22 cellular contexts compared by ENCODE assay signal in the genomic region with DNA sequence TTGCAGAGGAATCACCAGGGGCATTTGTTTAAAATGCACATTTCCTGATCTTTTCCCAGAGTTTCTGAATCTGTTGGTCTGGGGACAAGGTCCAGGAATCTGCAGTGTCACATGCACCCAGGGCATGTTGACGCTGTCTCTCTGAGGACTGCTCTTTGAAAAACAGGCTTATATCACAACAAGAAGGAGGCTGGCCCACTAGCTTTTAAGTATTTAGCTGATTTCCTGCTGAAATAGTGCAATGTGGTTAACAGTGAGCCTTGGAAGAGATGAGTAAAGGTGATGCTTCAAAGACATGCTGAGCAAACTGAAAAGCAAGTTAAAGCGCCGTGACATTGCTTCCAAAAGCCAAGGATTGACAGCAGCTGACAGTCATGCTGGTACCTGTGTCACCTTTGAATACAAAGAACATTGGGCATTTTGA. TPM values are rescaled to one million over a fixed set of nuclear protein-coding genes. Genes with fewer than 3 reads are reported as not detected.
A peak's percentile ranks its signal among the peaks of the same experiment; 100 is the strongest.
DNase-seq lines count a peak whose midpoint lies in the region; TF ChIP-seq lines count a peak whose summit lies in the region.
"Had no signal": no experiment of that assay in that cellular context is flagged by ENCODE, and none has a peak within 500 bp of the region (broad histone marks: within the 10 kb centered on the region; RNA-seq: fewer than 3 reads in every experiment).

No MANE protein-coding gene starts in this region.

- DNase-seq in activated CD4-positive, alpha-beta T cell treated with anti-CD3 and anti-CD28 coated beads for 48 hours: peak; percentile 28
- no peak for DNase-seq in activated CD4-positive, alpha-beta T cell treated with anti-CD3 and anti-CD28 coated beads, Interleukin-2, amount 50 U/mL, for 1 hour
- peak in 4 of 6 experiments; percentile 0 to 64 (median 38) for DNase-seq in stimulated activated naive CD4-positive, alpha-beta T cell (lab: John Stamatoyannopoulos, UW)
- no peak for DNase-seq in stimulated activated naive CD4-positive, alpha-beta T cell treated with Interleukin-2 at 50 U/mL for 16 hours (lab: John Stamatoyannopoulos, UW)
- DNase-seq in hepatocyte (ENCODE audit: low spot score): peak; percentile 31
- DNase-seq in retina: no peak
- DNase-seq in tibial nerve (ENCODE audit: low spot score in 2 of 2): no peak
- no peak for DNase-seq in endodermal cell
- DNase-seq: activated effector memory CD4-positive, alpha-beta T cell treated with Interleukin-2 at 50 U/mL for 16 hours; central memory CD4-positive, alpha-beta T cell; dermis blood vessel endothelial cell; hypothalamus; IMR-90; left lung; natural killer cell; NCI-H1092 treated with DMSO at 0.1 percent for 48 hours; NCI-H1930; NCI-H774; WERI-Rb-1 had no signal

- no peak overlapping the region for H3K4me3 Mint-ChIP-seq in endodermal cell
- H3K4me3 Mint-ChIP-seq: natural killer cell had no signal

- no peak for TF ChIP-seq EP300 in tibial nerve (IDR thresholded peaks at IDR 0.05)

- H3K36me3 Mint-ChIP-seq in endodermal cell (ENCODE audit: low read depth): no peaks in the 10 kb centered on the region

- H3K36me3 ChIP-seq in hepatocyte (replicated peaks; ENCODE audit: insufficient read depth, low read depth) (no peaks in the 10 kb centered on the region), tibial nerve (no peaks in the 10 kb centered on the region), endodermal cell (ENCODE audit: control insufficient read depth, insufficient read depth, low read length) (no peaks in the 10 kb centered on the region)
- H3K36me3 ChIP-seq: WERI-Rb-1 had no signal

- H3K4me1 Mint-ChIP-seq in endodermal cell: peaks cover 8% of the 10 kb centered on the region

- no peaks in the 10 kb centered on the region for H3K9me2 ChIP-seq in hepatocyte (replicated peaks; ENCODE audit: insufficient read depth)

- H3K9me3 ChIP-seq in hepatocyte (ENCODE audit: low read depth) (no peaks in the 10 kb centered on the region), tibial nerve (no peaks in the 10 kb centered on the region), endodermal cell (ENCODE audit: control insufficient read depth, low read length) (no peaks in the 10 kb centered on the region)
- H3K9me3 ChIP-seq: gastroesophageal sphincter, left lung had no signal

- H3K4me1 ChIP-seq in hepatocyte (ENCODE audit: insufficient read depth) (no peaks in the 10 kb centered on the region), tibial nerve (peaks cover 0 to 7% (median 3%) of the 10 kb centered on the region in 4 donors), endodermal cell (ENCODE audit: control insufficient read depth, insufficient read depth, low read length) (peaks cover 6% of the 10 kb centered on the region)

- WGBS in hepatocyte (ENCODE audit: low lambda C conversion rate, missing lambda C conversion rate): 67% methylated on average over 3 of the region's 3 CpGs
- WGBS in tibial nerve, 2 donors: 84 to 93% methylated on average over 3 of the region's 3 CpGs
- WGBS in endodermal cell (ENCODE audit: insufficient coverage in 1 of 2, insufficient read length in 1 of 2), 2 experiments: 74 to 78% methylated on average over 3 of the region's 3 CpGs

- H3K4me2 ChIP-seq in hepatocyte: no peak overlapping the region

- H3K9ac ChIP-seq in endodermal cell (ENCODE audit: extremely low read depth, low read length, poor library complexity, severe bottlenecking): no peak overlapping the region

- H4K20me1 ChIP-seq in hepatocyte (ENCODE audit: insufficient read depth, poor library complexity, severe bottlenecking): no peaks in the 10 kb centered on the region

- TF ChIP-seq POLR2A in tibial nerve (IDR thresholded peaks at IDR 0.05): no peak

- H3K9me3 Mint-ChIP-seq in endodermal cell: no peaks in the 10 kb centered on the region
- H3K9me3 Mint-ChIP-seq: natural killer cell had no signal

- no peak overlapping the region for H2AFZ ChIP-seq in hepatocyte

- no peak for TF ChIP-seq CTCF in hepatocyte (IDR thresholded peaks at IDR 0.05; ENCODE audit: poor library complexity)
- no peak for TF ChIP-seq CTCF in tibial nerve (IDR thresholded peaks at IDR 0.05)
- TF ChIP-seq CTCF in endodermal cell (conservative IDR thresholded peaks at IDR 0.05): no peak

- no peak overlapping the region for H3K27ac Mint-ChIP-seq in endodermal cell
- H3K27ac Mint-ChIP-seq: natural killer cell had no signal

- H3K27ac ChIP-seq in hepatocyte: peak overlapping the region; percentile 52
- H3K27ac ChIP-seq in tibial nerve: no peak overlapping the region
- no peak overlapping the region for H3K27ac ChIP-seq in endodermal cell (ENCODE audit: low read depth, low read length)
- H3K27ac ChIP-seq: gastroesophageal sphincter, left lung, RWPE1, skin epidermis, WERI-Rb-1 had no signal

- H3K27me3 ChIP-seq in hepatocyte (no peaks in the 10 kb centered on the region), tibial nerve (no peaks in the 10 kb centered on the region), endodermal cell (ENCODE audit: control insufficient read depth, insufficient read depth, low read length, poor library complexity, severe bottlenecking) (no peaks in the 10 kb centered on the region)
- H3K27me3 ChIP-seq: gastroesophageal sphincter, left lung had no signal

- H3K27me3 Mint-ChIP-seq in endodermal cell (ENCODE audit: insufficient read depth): no peaks in the 10 kb centered on the region

- H3K79me2 ChIP-seq in hepatocyte: no peaks in the 10 kb centered on the region

- H3K4me3 ChIP-seq in hepatocyte (no peak overlapping the region), tibial nerve (no peak overlapping the region), endodermal cell (ENCODE audit: low read length) (no peak overlapping the region)
- H3K4me3 ChIP-seq: gastroesophageal sphincter, left lung, skin epidermis had no signal

RNA-seq across cellular contexts. Expression of a gene that starts 18.6 kb away (rescaled TPM):
- total RNA-seq in hepatocyte (8.5 and 10.3 TPM in 2 replicates), tibial nerve (10 to 100 TPM in 2 of 4 donors, 1 to 10 TPM in 2; 6.6 to 19.2 (median 9.0) TPM), endodermal cell (10 to 100 TPM in 1 of 2 donors, 1 to 10 TPM in 1; 5.9 to 12.6 TPM)
- polyA plus RNA-seq in hepatocyte: 3.0 and 3.2 TPM in 2 replicates
- 7.7 TPM for polyA plus RNA-seq in endodermal cell (2013, experiment 1 of 2)
- polyA plus RNA-seq in endodermal cell (2013, experiment 2 of 2): 7.6 TPM

RNA-seq across cellular contexts. Expression of a gene that starts 55.0 kb away (rescaled TPM):
- total RNA-seq in hepatocyte (41.4 and 44.1 TPM in 2 replicates), tibial nerve (10 to 100 TPM; 11.1 to 22.8 (median 14.6) TPM), endodermal cell (10 to 100 TPM; 15.6 to 16.1 TPM)
- 11.8 and 12.6 TPM in 2 replicates for polyA plus RNA-seq in hepatocyte
- 8.2 TPM for polyA plus RNA-seq in endodermal cell (2013, experiment 1 of 2)
- polyA plus RNA-seq in endodermal cell (2013, experiment 2 of 2): 8.8 TPM

Comparison
In these comparisons a context has a peak if more than half of its experiments do, and no peak if none do; other contexts are left out.
1. DNase-seq: peak in activated CD4-positive, alpha-beta T cell treated with anti-CD3 and anti-CD28 coated beads for 48 hours (single experiment), stimulated activated naive CD4-positive, alpha-beta T cell (4 of 6) and hepatocyte (single experiment); none in activated CD4-positive, alpha-beta T cell treated with anti-CD3 and anti-CD28 coated beads, Interleukin-2, amount 50 U/mL, for 1 hour (single experiment), stimulated activated naive CD4-positive, alpha-beta T cell treated with Interleukin-2 at 50 U/mL for 16 hours (single experiment), retina (single experiment), tibial nerve (0 of 2) and endodermal cell (single experiment).